ENCODE assay signal across 1 cellular context in the genomic region with DNA sequence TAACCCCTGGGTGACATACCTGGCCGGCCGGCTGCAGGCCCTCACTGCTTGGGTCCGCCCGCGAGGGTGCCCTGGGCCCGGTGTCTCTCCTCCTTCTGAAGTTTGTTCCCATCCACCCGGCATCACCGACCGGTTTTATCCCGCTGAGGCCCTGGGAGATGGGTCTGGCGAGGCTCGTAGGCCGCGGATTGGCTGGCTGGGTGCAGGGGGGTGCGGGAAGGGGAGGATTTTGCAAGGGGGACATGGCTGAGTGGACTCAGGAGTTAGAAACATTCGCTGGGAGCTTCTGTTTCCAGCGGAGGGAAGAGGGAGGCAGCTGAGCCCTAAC.
TF ChIP-seq lines count a peak whose summit lies in the region.

A gene (minus strand): TSS at position 110 of the 328 bp plus-strand sequence. CDS start 527 bp downstream, outside the sequence.

TF ChIP-seq in IMR-90, 13 proteins besides CTCF, POLR2A, EP300 and RAD21:
- TF ChIP-seq BHLHE40 (IDR thresholded peaks at IDR 0.05; ENCODE audit: low read depth, low read length) = no peak
TF ChIP-seq in IMR-90: peak in this region for 0.
